Comparison of ENCODE assay signal across 1 cellular context in genomic region chr5:81851481-81852178, GRCh38.
TF ChIP-seq lines count a peak whose summit lies in the region.

No MANE protein-coding gene starts in this region.

TF ChIP-seq in HepG2, 621 proteins besides CTCF, POLR2A, EP300 and RAD21 (continued from another document and continues in another):
- TF ChIP-seq NFAT5 (CRISPR knock-in tag; IDR thresholded peaks at IDR 0.05) (no peak), ATF5 (CRISPR knock-in tag; IDR thresholded peaks at IDR 0.05; ENCODE audit: low read depth) (no peak), ZNF256 (CRISPR knock-in tag; conservative IDR thresholded peaks at IDR 0.05) (no peak), ZNF766 (CRISPR knock-in tag; IDR thresholded peaks at IDR 0.05; ENCODE audit: borderline replicate concordance) (no peak), HNRNPL (IDR thresholded peaks at IDR 0.05; ENCODE audit: low read depth, low read length) (no peak), CENPX (CRISPR knock-in tag; IDR thresholded peaks at IDR 0.05) (no peak), ZNF878 (CRISPR knock-in tag; IDR thresholded peaks at IDR 0.05) (no peak), ZNF737 (CRISPR knock-in tag; IDR thresholded peaks at IDR 0.05; ENCODE audit: borderline replicate concordance) (no peak), ZNF556 (CRISPR knock-in tag; IDR thresholded peaks at IDR 0.05; ENCODE audit: borderline replicate concordance) (no peak), MAFG (CRISPR knock-in tag; IDR thresholded peaks at IDR 0.05) (no peak), CSRNP2 (CRISPR knock-in tag; conservative IDR thresholded peaks at IDR 0.05; ENCODE audit: low read depth) (no peak), ZNF547 (CRISPR knock-in tag; IDR thresholded peaks at IDR 0.05) (no peak), ZNF780A (CRISPR knock-in tag; IDR thresholded peaks at IDR 0.05) (no peak), REL (CRISPR knock-in tag; conservative IDR thresholded peaks at IDR 0.05) (no peak), KMT2A (CRISPR knock-in tag; IDR thresholded peaks at IDR 0.05) (no peak), RAD51 (IDR thresholded peaks at IDR 0.05; ENCODE audit: borderline replicate concordance) (no peak), ZBTB10 (CRISPR knock-in tag; IDR thresholded peaks at IDR 0.05; ENCODE audit: borderline replicate concordance) (no peak), ZFX (CRISPR knock-in tag; IDR thresholded peaks at IDR 0.05; ENCODE audit: low read depth) (no peak), ZBTB42 (CRISPR knock-in tag; IDR thresholded peaks at IDR 0.05) (no peak), NR2C2 (CRISPR knock-in tag; IDR thresholded peaks at IDR 0.05; ENCODE audit: borderline replicate concordance) (no peak), ZNF142 (CRISPR knock-in tag; IDR thresholded peaks at IDR 0.05) (peak; percentile 22; the same call in 1 of the 2 replicates), ZEB1 (IDR thresholded peaks at IDR 0.05; ENCODE audit: insufficient replicate concordance, low read depth) (no peak), MATR3 (CRISPR knock-in tag; IDR thresholded peaks at IDR 0.05) (no peak), TFDP2 (CRISPR knock-in tag; IDR thresholded peaks at IDR 0.05) (peak; percentile 44; the same call in 1 of the 2 replicates), TAF15 (IDR thresholded peaks at IDR 0.05; ENCODE audit: low read depth, low read length, poor library complexity, severe bottlenecking) (no peak), ZNF607 (CRISPR knock-in tag; IDR thresholded peaks at IDR 0.05; ENCODE audit: borderline replicate concordance) (0 out of 2 replicates have a peak, but pooled peaks have one; percentile 38), ZNF768 (CRISPR knock-in tag; IDR thresholded peaks at IDR 0.05) (peak; percentile 56; the same call in 1 of the 2 replicates), CREM (IDR thresholded peaks at IDR 0.05) (no peak), CREM (CRISPR knock-in tag; IDR thresholded peaks at IDR 0.05) (no peak), NFKB2 (CRISPR knock-in tag; IDR thresholded peaks at IDR 0.05; ENCODE audit: borderline replicate concordance) (no peak), SMAD3 (CRISPR knock-in tag; IDR thresholded peaks at IDR 0.05) (no peak), ZNF264 (CRISPR knock-in tag; IDR thresholded peaks at IDR 0.05) (no peak), ZNF552 (CRISPR knock-in tag; IDR thresholded peaks at IDR 0.05; ENCODE audit: borderline replicate concordance) (no peak), ZBTB4 (CRISPR knock-in tag; IDR thresholded peaks at IDR 0.05; ENCODE audit: borderline replicate concordance) (no peak), KAT2B (IDR thresholded peaks at IDR 0.05; ENCODE audit: borderline replicate concordance, low read depth, low read length) (no peak), MIER2 (CRISPR knock-in tag; IDR thresholded peaks at IDR 0.05) (no peak), FUBP1 (CRISPR knock-in tag; IDR thresholded peaks at IDR 0.05; ENCODE audit: borderline replicate concordance) (no peak), HNRNPK (IDR thresholded peaks at IDR 0.05; ENCODE audit: low read depth, low read length, poor library complexity, severe bottlenecking) (no peak), HHEX (CRISPR knock-in tag; IDR thresholded peaks at IDR 0.05) (no peak)
